8 cellular contexts compared by ENCODE assay signal in the genomic region with DNA sequence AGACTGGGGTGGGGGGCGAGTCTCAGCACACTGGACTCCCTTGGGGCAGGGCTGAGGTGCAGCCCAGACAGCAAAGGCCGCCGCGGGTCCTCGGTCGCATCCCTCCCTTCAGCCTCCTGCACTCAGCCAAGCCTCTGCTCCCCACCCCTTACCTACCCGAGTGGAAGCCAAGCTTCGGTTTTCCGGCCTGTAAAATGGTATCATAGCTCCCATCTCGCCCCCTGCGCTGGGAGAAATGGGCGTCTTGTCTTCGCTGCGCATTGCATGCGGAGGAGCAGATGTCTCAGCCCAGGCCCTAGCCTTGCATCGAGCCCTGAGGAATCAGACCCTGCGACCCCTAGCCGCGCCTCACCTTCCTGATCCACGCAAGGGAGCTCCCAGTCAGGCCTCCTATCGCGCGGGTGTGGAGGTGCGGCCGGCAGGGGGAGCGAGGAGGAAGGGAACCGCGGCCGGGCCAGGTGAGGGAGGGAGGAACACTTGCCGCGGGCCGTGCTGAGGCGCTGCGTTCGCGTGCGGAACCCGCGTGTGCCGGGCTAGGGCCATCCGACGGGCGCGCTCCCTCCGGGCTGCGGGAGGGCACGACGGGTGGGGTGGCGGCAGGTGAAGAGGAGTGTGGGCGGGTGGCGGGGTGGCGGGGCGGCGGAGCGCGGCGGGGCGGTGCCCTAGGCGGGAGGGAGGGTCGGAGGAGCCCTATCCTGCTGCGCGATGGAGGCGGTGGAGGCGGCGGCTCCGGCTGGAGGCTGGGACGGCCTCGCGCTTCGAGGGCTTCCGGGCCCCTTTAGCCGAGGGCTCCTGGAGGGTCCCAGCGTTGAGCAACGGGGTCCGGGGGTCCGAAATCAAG. TPM values are rescaled to one million over a fixed set of nuclear protein-coding genes. Genes with fewer than 3 reads are reported as not detected.
A peak's percentile ranks its signal among the peaks of the same experiment; 100 is the strongest.
DNase-seq lines count a peak whose midpoint lies in the region; ATAC-seq and TF ChIP-seq lines count a peak whose summit lies in the region.

No MANE protein-coding gene starts in this region.

- H3K27me3 Mint-ChIP-seq in naive thymus-derived CD4-positive, alpha-beta T cell, result peaks cover 39 to 67% (median 53%) of the 10 kb centered on the region in 5 donors

- H3K9me3 ChIP-seq in naive thymus-derived CD4-positive, alpha-beta T cell (ENCODE audit: control insufficient read depth in 2 of 3, low read length in 3 of 3), result no peaks in the 10 kb centered on the region
- H3K9me3 ChIP-seq in tibial artery, result no peaks in the 10 kb centered on the region

- H3K79me2 ChIP-seq in KMS-11 (ENCODE audit: insufficient read depth, low read depth), result no peaks in the 10 kb centered on the region

- TF ChIP-seq CTCF in KMS-11 (conservative IDR thresholded peaks at IDR 0.05; ENCODE audit: low read depth, low read length), result peak; percentile 70
- no peak for TF ChIP-seq CTCF in coronary artery (IDR thresholded peaks at IDR 0.05)
- TF ChIP-seq CTCF in tibial artery (IDR thresholded peaks at IDR 0.05), result peak; percentile 21 to 37

- peak overlapping the region; percentile 63; the same call in 1 of the 2 replicates for H3K4me2 ChIP-seq in KMS-11

- peak; percentile 79 for ATAC-seq in naive thymus-derived CD4-positive, alpha-beta T cell

- peak; percentile 56 for DNase-seq in Caki2 (ENCODE audit: low read depth)
- peak; percentile 75 for DNase-seq in activated CD4-positive, alpha-beta T cell treated with anti-CD3 and anti-CD28 coated beads for 48 hours
- DNase-seq in coronary artery (ENCODE audit: low spot score), result no peak
- peak; percentile 56 to 79 (median 70) for DNase-seq in naive thymus-derived CD4-positive, alpha-beta T cell
- DNase-seq in tibial artery, result no peak
- DNase-seq in H4 (ENCODE audit: low spot score), result no peak
- DNase-seq in mesenteric fat pad (ENCODE audit: low spot score), result no peak

- H3K36me3 Mint-ChIP-seq in naive thymus-derived CD4-positive, alpha-beta T cell, result peaks cover 0 to 8% (median 7%) of the 10 kb centered on the region in 5 donors

- no peaks in the 10 kb centered on the region for H3K36me3 ChIP-seq in KMS-11 (ENCODE audit: insufficient read depth)
- H3K36me3 ChIP-seq in naive thymus-derived CD4-positive, alpha-beta T cell (ENCODE audit: control insufficient read depth in 2 of 3, insufficient read depth in 3 of 3, low read length in 3 of 3), result no peaks in the 10 kb centered on the region
- no peaks in the 10 kb centered on the region for H3K36me3 ChIP-seq in tibial artery

- CTCF ChIA-PET in naive thymus-derived CD4-positive, alpha-beta T cell (lab: Charles Lee), result interaction anchor here (0.7 to 2.2 kb wide), 11 partner anchors 8 to 193 kb away, joined by 3 to 19 read pairs (median 3); no protein-coding TSS in a partner anchor

- no peak overlapping the region for H3K27ac ChIP-seq in KMS-11
- H3K27ac ChIP-seq in coronary artery, result no peak overlapping the region
- H3K27ac ChIP-seq in naive thymus-derived CD4-positive, alpha-beta T cell (ENCODE audit: low read depth, low read length), result no peak overlapping the region
- no peak overlapping the region for H3K27ac ChIP-seq in tibial artery

- POLR2A ChIA-PET in naive thymus-derived CD4-positive, alpha-beta T cell (lab: Charles Lee), result interaction anchor here (0.8 to 1.6 kb wide), 2 partner anchors 81 to 140 kb away, joined by 3 to 4 read pairs; no protein-coding TSS in a partner anchor

- peaks cover 8% of the 10 kb centered on the region for H3K4me1 ChIP-seq in KMS-11 (ENCODE audit: low read depth, poor library complexity, severe bottlenecking)
- peaks cover 8 to 23% of the 10 kb centered on the region in 2 donors for H3K4me1 ChIP-seq in naive thymus-derived CD4-positive, alpha-beta T cell (ENCODE audit: control insufficient read depth in 2 of 2, insufficient read depth in 2 of 2, low read length in 2 of 2)
- peaks cover 0 to 45% (median 34%) of the 10 kb centered on the region in 4 donors for H3K4me1 ChIP-seq in tibial artery

- intact Hi-C loops in naive thymus-derived CD4-positive, alpha-beta T cell (cut with micrococcal nuclease), result loop anchor here (1.0 to 5.0 kb wide), 6 partner anchors 10 to 191 kb away; no protein-coding TSS in a partner anchor
- intact Hi-C loops in tibial artery (cut with DNase I; ENCODE audit: low total_unique reads), result no loop called here

- peak overlapping the region; percentile 44; the same call in 1 of the 2 replicates for H2AFZ ChIP-seq in KMS-11 (ENCODE audit: low read depth)

- H3K4me3 ChIP-seq in KMS-11 (IDR thresholded peaks at IDR 0.05; ENCODE audit: insufficient read depth, low read depth, low read length), result no peak overlapping the region
- peak overlapping the region; percentile 62 for H3K4me3 ChIP-seq in coronary artery
- peak overlapping the region; percentile 39 for H3K4me3 ChIP-seq in naive thymus-derived CD4-positive, alpha-beta T cell (ENCODE audit: low read length)
- H3K4me3 ChIP-seq in tibial artery, result peak overlapping the region; percentile 15 to 26

- H3K27me3 ChIP-seq in KMS-11 (ENCODE audit: insufficient read depth, low read depth) (peaks cover 61% of the 10 kb centered on the region; the same call in 1 of the 2 replicates), tibial artery (peaks cover 4 to 87% of the 10 kb centered on the region in 2 donors)
- H3K27me3 ChIP-seq in naive thymus-derived CD4-positive, alpha-beta T cell (ENCODE audit: control insufficient read depth in 2 of 2, insufficient read depth in 2 of 2, low read length in 2 of 2), result peaks cover 0 to 11% of the 10 kb centered on the region in 2 donors

- in situ Hi-C loops in Caki2 (cut with HindIII; ENCODE audit: low pct_unique_long_range_greater_than_20kb, low sequenced_read_pairs), result loop anchor here (10.0 kb wide), 2 partner anchors 78 to 168 kb away; no protein-coding TSS in a partner anchor

- H3K4me1 Mint-ChIP-seq in naive thymus-derived CD4-positive, alpha-beta T cell, result peaks cover 19 to 41% (median 25%) of the 10 kb centered on the region in 7 donors

- H3K27ac Mint-ChIP-seq in naive thymus-derived CD4-positive, alpha-beta T cell, result no peak overlapping the region

- H4K20me1 ChIP-seq in KMS-11 (ENCODE audit: insufficient read depth), result no peaks in the 10 kb centered on the region

- H3K9me3 Mint-ChIP-seq in naive thymus-derived CD4-positive, alpha-beta T cell, result peaks cover 0 to 2% (median 0%) of the 10 kb centered on the region in 11 donors

- peak overlapping the region; percentile 62 to 89 (median 74) for H3K4me3 Mint-ChIP-seq in naive thymus-derived CD4-positive, alpha-beta T cell

- no peak overlapping the region; the same call in 1 of the 2 replicates for H3K9ac ChIP-seq in KMS-11

RNA-seq across cellular contexts. Expression of gene TBX1, which starts 4.1 kb away (rescaled TPM):
- 0.68 TPM in 1 of 2 replicates, not detected in the other for total RNA-seq in Caki2 (2014; rRNA removed; shearing (Covaris generic); ENCODE audit: low replicate concordance)
- under 1 TPM in 1 of 5 experiments, not detected in 4; 0.22 TPM for total RNA-seq in naive thymus-derived CD4-positive, alpha-beta T cell
- polyA plus RNA-seq in naive thymus-derived CD4-positive, alpha-beta T cell, result not detected
- total RNA-seq in H4 (2014; rRNA removed; shearing (Covaris generic)), result not detected in 2 replicates
- total RNA-seq in mesenteric fat pad, result 3.0 TPM

RNA-seq across cellular contexts. Expression of gene GP1BB, which starts 33.2 kb away (rescaled TPM):
- 11.2 and 12.3 TPM in 2 replicates for total RNA-seq in Caki2 (2014; rRNA removed; shearing (Covaris generic); ENCODE audit: low replicate concordance)
- total RNA-seq in naive thymus-derived CD4-positive, alpha-beta T cell, result 1 to 10 TPM in 1 of 5 experiments, under 1 TPM in 1, not detected in 3; 0.40 to 3.0 TPM
- not detected for polyA plus RNA-seq in naive thymus-derived CD4-positive, alpha-beta T cell
- 0.06 and 1.3 TPM in 2 replicates for total RNA-seq in H4 (2014; rRNA removed; shearing (Covaris generic))
- total RNA-seq in mesenteric fat pad, result 1.8 TPM

RNA-seq across cellular contexts. Expression of gene SEPTIN5, which starts 42.2 kb away (rescaled TPM):
- 37.8 and 46.2 TPM in 2 replicates for total RNA-seq in Caki2 (2014; rRNA removed; shearing (Covaris generic); ENCODE audit: low replicate concordance)
- 1 to 10 TPM in 1 of 5 experiments, under 1 TPM in 2, not detected in 2; 0.22 to 4.2 (median 0.66) TPM for total RNA-seq in naive thymus-derived CD4-positive, alpha-beta T cell
- under 1 TPM in 1 of 2 donors, not detected in 1; 0.32 TPM for polyA plus RNA-seq in naive thymus-derived CD4-positive, alpha-beta T cell
- 10.9 and 15.8 TPM in 2 replicates for total RNA-seq in H4 (2014; rRNA removed; shearing (Covaris generic))
- total RNA-seq in mesenteric fat pad, result 7.0 TPM

Comparison
In these comparisons a context has a peak if more than half of its experiments do, and no peak if none do; other contexts are left out.
1. DNase-seq: peak in Caki2 (single experiment), activated CD4-positive, alpha-beta T cell treated with anti-CD3 and anti-CD28 coated beads for 48 hours (single experiment) and naive thymus-derived CD4-positive, alpha-beta T cell (9 of 9); none in coronary artery (single experiment), tibial artery (0 of 2), H4 (single experiment) and mesenteric fat pad (single experiment).